ENCODE assay signal across 12 cellular contexts in genomic region chr6:7479801-7480266, GRCh38.
A peak's percentile ranks its signal among the peaks of the same experiment; 100 is the strongest.
DNase-seq lines count a peak whose midpoint lies in the region; ATAC-seq and TF ChIP-seq lines count a peak whose summit lies in the region.
"Had no signal": no experiment of that assay in that cellular context is flagged by ENCODE, and none has a peak within 500 bp of the region (broad histone marks: within the 10 kb centered on the region; RNA-seq: fewer than 3 reads in every experiment).

No MANE protein-coding gene starts in this region.

- H3K9me3 ChIP-seq in GM23248 (ENCODE audit: low read depth) (no peaks in the 10 kb centered on the region), Panc1 (ENCODE audit: control insufficient read depth, insufficient read depth, low read depth, low read length) (no peaks in the 10 kb centered on the region)

- H4K20me1 ChIP-seq in GM23248 (ENCODE audit: insufficient read depth), result no peaks in the 10 kb centered on the region

- H3K4me2 ChIP-seq in GM23248 (ENCODE audit: unreplicated experiment), result no peak overlapping the region

- ATAC-seq in Panc1 (peak; percentile 62), HG03039 (IDR thresholded peaks at IDR 0.05; ENCODE audit: unreplicated experiment) (no peak), GM19395 (IDR thresholded peaks at IDR 0.05; ENCODE audit: unreplicated experiment) (no peak)
- ATAC-seq: gastrocnemius medialis had no signal

- DNase-seq in GM23248 (peak; percentile 87), Panc1 (ENCODE audit: low read depth, low spot score) (no peak), fibroblast of mammary gland (ENCODE audit: low read depth) (peak; percentile 79), retinal pigment epithelial cell (ENCODE audit: low read depth) (peak; percentile 72), NCI-H446 treated with DMSO at 0.1 percent for 48 hours (lab: John Stamatoyannopoulos, UW) (no peak), T1000 (lab: John Stamatoyannopoulos, UW) (no peak)
- DNase-seq: activated T-cell treated with anti-CD3 and anti-CD28 coated beads, Interleukin-2, amount 50 U/mL, for 48 hours; gastrocnemius medialis; KG1; SW 1271 had no signal

- intact Hi-C loops in Panc1 (cut with micrococcal nuclease; ENCODE audit: unreplicated experiment), result no loop called here

- no peaks in the 10 kb centered on the region for H3K79me2 ChIP-seq in GM23248 (ENCODE audit: insufficient read depth)

- no peak for TF ChIP-seq CTCF in Panc1 (IDR thresholded peaks at IDR 0.05)
- TF ChIP-seq CTCF in fibroblast of mammary gland (conservative IDR thresholded peaks at IDR 0.05; ENCODE audit: control insufficient read depth, insufficient read depth, low read depth, low read length), result no peak
- TF ChIP-seq CTCF in retinal pigment epithelial cell (conservative IDR thresholded peaks at IDR 0.05; ENCODE audit: low read depth, low read length), result no peak

- H3K27me3 ChIP-seq in GM23248 (replicated peaks; ENCODE audit: insufficient read depth) (peaks cover 3% of the 10 kb centered on the region), Panc1 (ENCODE audit: control insufficient read depth, insufficient read depth, low read length) (0 out of 2 replicates have a peak, but pooled peaks cover 2% of the 10 kb centered on the region)
- H3K27me3 ChIP-seq: gastrocnemius medialis had no signal

- CTCF ChIA-PET in Panc1 (lab: Charles Lee), result interaction anchor here (0.7 kb wide), 1 partner anchor 16 kb away, joined by 4 read pairs; no protein-coding TSS in a partner anchor

- H3K36me3 ChIP-seq in GM23248 (ENCODE audit: low read depth) (no peaks in the 10 kb centered on the region), Panc1 (ENCODE audit: control insufficient read depth, insufficient read depth, low read length) (no peaks in the 10 kb centered on the region)
- H3K36me3 ChIP-seq: gastrocnemius medialis had no signal

- H3K4me1 ChIP-seq in GM23248 (ENCODE audit: insufficient read depth) (no peaks in the 10 kb centered on the region), Panc1 (ENCODE audit: control insufficient read depth, insufficient read depth, low read length) (no peaks in the 10 kb centered on the region)
- H3K4me1 ChIP-seq: gastrocnemius medialis had no signal

- peak overlapping the region; percentile 27; the same call in 1 of the 2 replicates for H3K4me3 ChIP-seq in GM23248
- peak overlapping the region; percentile 17 to 39 for H3K4me3 ChIP-seq in Panc1 (ENCODE audit: low read depth in 2 of 2, low read length in 2 of 2)
- H3K4me3 ChIP-seq in fibroblast of mammary gland (ENCODE audit: control insufficient read depth, low read depth, low read length), result no peak overlapping the region
- no peak overlapping the region for H3K4me3 ChIP-seq in retinal pigment epithelial cell (ENCODE audit: low read length)
- H3K4me3 ChIP-seq: gastrocnemius medialis had no signal

- no peaks in the 10 kb centered on the region for H3F3A ChIP-seq in GM23248 (ENCODE audit: insufficient read depth)

- H3K9ac ChIP-seq in GM23248, result no peak overlapping the region

- H3K27ac ChIP-seq in GM23248 (no peak overlapping the region), Panc1 (ENCODE audit: low read length) (no peak overlapping the region)
- H3K27ac ChIP-seq: gastrocnemius medialis had no signal

- in situ Hi-C loops in GM23248 (cut with MboI), result no loop called here
- in situ Hi-C loops in Panc1 (cut with HindIII; ENCODE audit: low pct_unique_long_range_greater_than_20kb, low sequenced_read_pairs), result no loop called here

- no peaks in the 10 kb centered on the region for H3K9me2 ChIP-seq in GM23248 (ENCODE audit: insufficient read depth)

- 37 to 40% methylated on average over 12 of the region's 12 CpGs for WGBS in GM23248 (ENCODE audit: low coverage in 1 of 2, low lambda C conversion rate in 2 of 2, missing lambda C conversion rate in 2 of 2), 2 experiments

- H2AFZ ChIP-seq in GM23248, result peak overlapping the region; percentile 27; the same call in 1 of the 2 replicates

- POLR2A ChIA-PET in Panc1 (lab: Charles Lee), result no interaction called here

- no TSS peak for BruUV-seq in Panc1 (replicated peaks; lab: Mats Ljungman, UMichigan)

Comparison
In these comparisons a context has a peak if more than half of its experiments do, and no peak if none do; other contexts are left out.
1. DNase-seq: peak in GM23248 (single experiment), fibroblast of mammary gland (single experiment) and retinal pigment epithelial cell (single experiment); none in Panc1 (single experiment), NCI-H446 treated with DMSO at 0.1 percent for 48 hours (single experiment) and T1000 (single experiment).
2. H3K4me3 ChIP-seq: peak in GM23248 (single experiment) and Panc1 (2 of 2); none in fibroblast of mammary gland (single experiment) and retinal pigment epithelial cell (single experiment).